Comparison of ENCODE assay signal across 8 cellular contexts in the genomic region with DNA sequence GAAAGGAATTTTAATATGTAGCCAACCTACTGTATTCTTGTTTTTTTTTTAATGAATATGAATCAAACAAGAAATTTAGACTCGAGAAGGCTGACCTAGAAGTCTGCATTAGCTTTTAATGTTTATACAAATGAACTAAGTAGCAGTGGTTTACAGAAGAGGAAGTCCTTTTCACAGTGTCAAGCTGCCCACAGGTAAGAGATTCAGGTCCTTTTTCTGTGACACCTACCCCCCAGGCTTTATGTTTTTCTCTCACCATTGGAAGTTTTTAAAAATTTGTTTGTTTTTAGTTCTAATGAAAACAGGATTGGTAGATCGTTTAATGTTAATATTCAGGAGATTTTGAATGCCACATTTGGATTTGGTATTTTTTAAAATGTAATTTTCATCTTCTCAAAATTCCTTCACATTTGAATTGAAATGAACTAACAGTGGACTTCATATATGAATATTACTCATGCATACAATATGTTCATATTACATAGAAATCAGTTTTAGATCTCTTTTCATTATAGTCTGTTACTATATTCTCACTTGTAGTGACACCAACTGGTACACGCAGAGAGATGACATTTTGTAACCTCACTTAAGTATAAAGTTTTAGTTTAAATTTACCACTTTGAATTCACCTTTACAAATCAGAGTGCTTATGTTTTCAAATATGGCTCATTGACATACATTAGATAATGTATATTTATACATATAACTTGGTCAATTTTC. TPM values are rescaled to one million over a fixed set of nuclear protein-coding genes. Genes with fewer than 3 reads are reported as not detected.
DNase-seq lines count a peak whose midpoint lies in the region; ATAC-seq and TF ChIP-seq lines count a peak whose summit lies in the region.

No MANE protein-coding gene starts in this region.

- peaks cover 10% of the 10 kb centered on the region for H3K9me3 Mint-ChIP-seq in activated T-cell treated with anti-CD3 and anti-CD28 coated beads, Interleukin-2, amount 50 U/mL, for 4 hours
- H3K9me3 Mint-ChIP-seq in activated T-helper 1 cell treated with anti-CD3 and anti-CD28 coated beads, Interleukin-12 subunit alpha, Interleukin-12 subunit beta, Interleukin-2, Interleukin-4 antibody, amounts not matched to agents 30 ng/mL and 10 ng/mL and 1 ng/mL, durations not matched to agents 14 hours and 24 hours and 36 hours, result peaks cover 4% of the 10 kb centered on the region
- peaks cover 16% of the 10 kb centered on the region for H3K9me3 Mint-ChIP-seq in mesothelial cell of epicardium

- DNase-seq in activated T-cell treated with anti-CD3 and anti-CD28 coated beads, Interleukin-2, amount 50 U/mL, for 4 hours, result no peak
- DNase-seq in activated T-cell treated with anti-CD3 and anti-CD28 coated beads for 4 hours (no peak), mesothelial cell of epicardium (ENCODE audit: low spot score in 2 of 2, unreplicated experiment in 2 of 2) (no peak), COLO668 (lab: John Stamatoyannopoulos, UW; ENCODE audit: unreplicated experiment) (no peak), NCI-H2227 (lab: John Stamatoyannopoulos, UW; ENCODE audit: unreplicated experiment) (no peak), Ammon's horn (ENCODE audit: low spot score) (no peak)
- DNase-seq in activated T-helper 1 cell treated with anti-CD3 and anti-CD28 coated beads, Interleukin-12 subunit alpha, Interleukin-12 subunit beta, Interleukin-2, Interleukin-4 antibody, amounts not matched to agents 30 ng/mL and 10 ng/mL and 1 ng/mL, durations not matched to agents 14 hours and 24 hours and 36 hours (ENCODE audit: low spot score), result no peak

- peak overlapping the region; percentile 89 for H3K27ac Mint-ChIP-seq in activated T-helper 1 cell treated with anti-CD3 and anti-CD28 coated beads, Interleukin-12 subunit alpha, Interleukin-12 subunit beta, Interleukin-2, Interleukin-4 antibody, amounts not matched to agents 30 ng/mL and 10 ng/mL and 1 ng/mL, durations not matched to agents 14 hours and 24 hours and 36 hours
- peak overlapping the region; percentile 90 for H3K27ac Mint-ChIP-seq in mesothelial cell of epicardium

- no peak for ATAC-seq in activated T-cell treated with anti-CD3 and anti-CD28 coated beads, Interleukin-2, amount 50 U/mL, for 4 hours
- peak; percentile 41 for ATAC-seq in HG03097 (IDR thresholded peaks at IDR 0.05; ENCODE audit: low FRiP score, unreplicated experiment)

- H3K4me3 Mint-ChIP-seq in activated T-cell treated with anti-CD3 and anti-CD28 coated beads, Interleukin-2, amount 50 U/mL, for 4 hours, result peak overlapping the region; percentile 76
- H3K4me3 Mint-ChIP-seq in activated T-helper 1 cell treated with anti-CD3 and anti-CD28 coated beads, Interleukin-12 subunit alpha, Interleukin-12 subunit beta, Interleukin-2, Interleukin-4 antibody, amounts not matched to agents 30 ng/mL and 10 ng/mL and 1 ng/mL, durations not matched to agents 14 hours and 24 hours and 36 hours, result peak overlapping the region; percentile 64
- peak overlapping the region; percentile 35 for H3K4me3 Mint-ChIP-seq in mesothelial cell of epicardium

- H3K36me3 Mint-ChIP-seq in activated T-cell treated with anti-CD3 and anti-CD28 coated beads, Interleukin-2, amount 50 U/mL, for 4 hours (ENCODE audit: insufficient read depth), result peaks cover 22% of the 10 kb centered on the region
- peaks cover 23% of the 10 kb centered on the region for H3K36me3 Mint-ChIP-seq in activated T-helper 1 cell treated with anti-CD3 and anti-CD28 coated beads, Interleukin-12 subunit alpha, Interleukin-12 subunit beta, Interleukin-2, Interleukin-4 antibody, amounts not matched to agents 30 ng/mL and 10 ng/mL and 1 ng/mL, durations not matched to agents 14 hours and 24 hours and 36 hours (ENCODE audit: low read depth)
- peaks cover 31% of the 10 kb centered on the region for H3K36me3 Mint-ChIP-seq in mesothelial cell of epicardium

- no peaks in the 10 kb centered on the region for H3K27me3 Mint-ChIP-seq in activated T-cell treated with anti-CD3 and anti-CD28 coated beads, Interleukin-2, amount 50 U/mL, for 4 hours (ENCODE audit: low read depth)
- H3K27me3 Mint-ChIP-seq in activated T-helper 1 cell treated with anti-CD3 and anti-CD28 coated beads, Interleukin-12 subunit alpha, Interleukin-12 subunit beta, Interleukin-2, Interleukin-4 antibody, amounts not matched to agents 30 ng/mL and 10 ng/mL and 1 ng/mL, durations not matched to agents 14 hours and 24 hours and 36 hours (ENCODE audit: insufficient read depth), result no peaks in the 10 kb centered on the region
- H3K27me3 Mint-ChIP-seq in mesothelial cell of epicardium (ENCODE audit: low read depth), result no peaks in the 10 kb centered on the region

- intact Hi-C loops in activated T-helper 1 cell treated with anti-CD3 and anti-CD28 coated beads, Interleukin-12 subunit alpha, Interleukin-12 subunit beta, Interleukin-2, Interleukin-4 antibody, amounts not matched to agents 30 ng/mL and 10 ng/mL and 1 ng/mL, durations not matched to agents 14 hours and 24 hours and 36 hours (cut with micrococcal nuclease), result loop anchor here (2.0 to 10.0 kb wide), 3 partner anchors 58 to 1490 kb away; partner anchors contain the start of gene STRAP

- no peak for TF ChIP-seq CTCF in mesothelial cell of epicardium (IDR thresholded peaks at IDR 0.05; ENCODE audit: unreplicated experiment)

- H3K4me1 Mint-ChIP-seq in activated T-cell treated with anti-CD3 and anti-CD28 coated beads, Interleukin-2, amount 50 U/mL, for 4 hours (ENCODE audit: low read depth), result peaks cover 86% of the 10 kb centered on the region
- peaks cover 88% of the 10 kb centered on the region for H3K4me1 Mint-ChIP-seq in activated T-helper 1 cell treated with anti-CD3 and anti-CD28 coated beads, Interleukin-12 subunit alpha, Interleukin-12 subunit beta, Interleukin-2, Interleukin-4 antibody, amounts not matched to agents 30 ng/mL and 10 ng/mL and 1 ng/mL, durations not matched to agents 14 hours and 24 hours and 36 hours (ENCODE audit: low read depth)
- H3K4me1 Mint-ChIP-seq in mesothelial cell of epicardium, result peaks cover 45% of the 10 kb centered on the region

RNA-seq across cellular contexts. Expression of gene ATF7IP, which starts 29.7 kb away (rescaled TPM):
- 10 to 100 TPM; 33.5 to 54.6 (median 39.4) TPM for total RNA-seq in activated T-cell treated with anti-CD3 and anti-CD28 coated beads, Interleukin-2, amount 50 U/mL, for 4 hours
- total RNA-seq in activated T-helper 1 cell treated with anti-CD3 and anti-CD28 coated beads, Interleukin-12 subunit alpha, Interleukin-12 subunit beta, Interleukin-2, Interleukin-4 antibody, amounts not matched to agents 30 ng/mL and 10 ng/mL and 1 ng/mL, durations not matched to agents 14 hours and 24 hours and 36 hours, result 66.4 and 71.6 TPM in 2 replicates
- total RNA-seq in mesothelial cell of epicardium, result 176 to 192 TPM (median 177 TPM) in 3 replicates
